1 cellular context compared by ENCODE assay signal in the genomic region with DNA sequence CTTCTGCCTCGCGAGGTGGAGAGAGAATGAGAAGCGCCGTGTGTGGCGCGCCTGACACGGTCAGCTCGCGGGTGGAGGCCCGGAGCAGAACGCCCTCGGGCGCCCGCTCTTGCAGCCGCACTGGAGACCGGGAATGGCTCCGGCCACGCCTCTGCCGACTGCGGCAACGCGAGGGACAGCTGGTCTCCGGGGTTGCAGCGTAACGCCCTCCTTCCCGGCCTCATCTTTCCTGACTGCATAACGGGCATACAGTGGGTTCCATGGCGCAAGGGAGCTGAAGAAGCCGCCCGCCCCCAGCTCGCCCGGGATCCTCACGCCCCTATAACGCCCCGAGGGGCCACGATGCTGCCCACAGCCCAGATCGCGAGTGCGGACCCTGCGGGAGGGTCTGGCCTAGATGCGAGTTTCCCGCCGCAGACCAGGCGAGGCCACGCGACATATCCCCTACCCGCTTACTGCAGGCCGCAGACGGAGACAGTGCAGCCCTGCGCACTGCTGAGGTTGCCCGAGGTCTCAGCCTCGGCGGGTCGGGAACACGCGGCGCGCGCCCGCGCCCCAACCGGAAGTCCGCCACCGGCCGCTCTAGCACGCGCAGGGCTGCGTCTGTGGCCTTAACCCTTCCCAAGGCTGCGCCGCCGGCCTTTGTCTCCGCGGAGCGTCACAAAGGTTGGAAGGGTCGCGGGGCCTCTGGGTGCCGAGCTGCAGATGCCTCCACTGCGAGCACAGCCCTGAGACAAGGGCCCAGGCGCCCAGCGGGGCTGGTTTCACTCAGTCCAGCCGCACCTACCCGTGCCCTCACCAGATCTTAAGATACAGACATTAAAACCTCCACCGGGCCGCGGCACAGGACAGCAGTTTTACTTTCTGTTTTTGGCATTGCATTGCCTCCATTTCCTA.
TF ChIP-seq lines count a peak whose summit lies in the region.

No MANE protein-coding gene starts in this region.

TF ChIP-seq in K562, 482 proteins besides CTCF, POLR2A, EP300 and RAD21 (continued from another document and continues in another):
- TF ChIP-seq, protein P1, sequence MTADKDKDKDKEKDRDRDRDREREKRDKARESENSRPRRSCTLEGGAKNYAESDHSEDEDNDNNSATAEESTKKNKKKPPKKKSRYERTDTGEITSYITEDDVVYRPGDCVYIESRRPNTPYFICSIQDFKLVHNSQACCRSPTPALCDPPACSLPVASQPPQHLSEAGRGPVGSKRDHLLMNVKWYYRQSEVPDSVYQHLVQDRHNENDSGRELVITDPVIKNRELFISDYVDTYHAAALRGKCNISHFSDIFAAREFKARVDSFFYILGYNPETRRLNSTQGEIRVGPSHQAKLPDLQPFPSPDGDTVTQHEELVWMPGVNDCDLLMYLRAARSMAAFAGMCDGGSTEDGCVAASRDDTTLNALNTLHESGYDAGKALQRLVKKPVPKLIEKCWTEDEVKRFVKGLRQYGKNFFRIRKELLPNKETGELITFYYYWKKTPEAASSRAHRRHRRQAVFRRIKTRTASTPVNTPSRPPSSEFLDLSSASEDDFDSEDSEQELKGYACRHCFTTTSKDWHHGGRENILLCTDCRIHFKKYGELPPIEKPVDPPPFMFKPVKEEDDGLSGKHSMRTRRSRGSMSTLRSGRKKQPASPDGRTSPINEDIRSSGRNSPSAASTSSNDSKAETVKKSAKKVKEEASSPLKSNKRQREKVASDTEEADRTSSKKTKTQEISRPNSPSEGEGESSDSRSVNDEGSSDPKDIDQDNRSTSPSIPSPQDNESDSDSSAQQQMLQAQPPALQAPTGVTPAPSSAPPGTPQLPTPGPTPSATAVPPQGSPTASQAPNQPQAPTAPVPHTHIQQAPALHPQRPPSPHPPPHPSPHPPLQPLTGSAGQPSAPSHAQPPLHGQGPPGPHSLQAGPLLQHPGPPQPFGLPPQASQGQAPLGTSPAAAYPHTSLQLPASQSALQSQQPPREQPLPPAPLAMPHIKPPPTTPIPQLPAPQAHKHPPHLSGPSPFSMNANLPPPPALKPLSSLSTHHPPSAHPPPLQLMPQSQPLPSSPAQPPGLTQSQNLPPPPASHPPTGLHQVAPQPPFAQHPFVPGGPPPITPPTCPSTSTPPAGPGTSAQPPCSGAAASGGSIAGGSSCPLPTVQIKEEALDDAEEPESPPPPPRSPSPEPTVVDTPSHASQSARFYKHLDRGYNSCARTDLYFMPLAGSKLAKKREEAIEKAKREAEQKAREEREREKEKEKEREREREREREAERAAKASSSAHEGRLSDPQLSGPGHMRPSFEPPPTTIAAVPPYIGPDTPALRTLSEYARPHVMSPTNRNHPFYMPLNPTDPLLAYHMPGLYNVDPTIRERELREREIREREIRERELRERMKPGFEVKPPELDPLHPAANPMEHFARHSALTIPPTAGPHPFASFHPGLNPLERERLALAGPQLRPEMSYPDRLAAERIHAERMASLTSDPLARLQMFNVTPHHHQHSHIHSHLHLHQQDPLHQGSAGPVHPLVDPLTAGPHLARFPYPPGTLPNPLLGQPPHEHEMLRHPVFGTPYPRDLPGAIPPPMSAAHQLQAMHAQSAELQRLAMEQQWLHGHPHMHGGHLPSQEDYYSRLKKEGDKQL (CRISPR knock-in tag; IDR thresholded peaks at IDR 0.05; ENCODE audit: borderline replicate concordance), result 0 out of 2 replicates have a peak, but pooled peaks have one; percentile 53
- TF ChIP-seq GTF2F1 (IDR thresholded peaks at IDR 0.05; ENCODE audit: low read depth, low read length) (no peak), FOXK1 (CRISPR knock-in tag; IDR thresholded peaks at IDR 0.05; ENCODE audit: borderline replicate concordance) (0 out of 2 replicates have a peak, but pooled peaks have one; percentile 11), CEBPG (CRISPR knock-in tag; IDR thresholded peaks at IDR 0.05) (peak; percentile 35; the same call in 1 of the 2 replicates), CEBPG (tag; conservative IDR thresholded peaks at IDR 0.05 in 1 of 2, IDR thresholded peaks at IDR 0.05 in 1 of 2) (peak in 1 of 2 experiments; percentile 42; a peak in 1 of 4 replicates), ZBTB7A (IDR thresholded peaks at IDR 0.05; ENCODE audit: borderline replicate concordance, control insufficient read depth, low read depth, low read length) (peak; percentile 55), MYC (IDR thresholded peaks at IDR 0.05; ENCODE audit: low read depth, low read length) (peak; percentile 94), MYC (CRISPR knock-in tag; IDR thresholded peaks at IDR 0.05; ENCODE audit: borderline replicate concordance, low read depth) (peak; percentile 93; the same call in 1 of the 2 replicates), CBX8 (IDR thresholded peaks at IDR 0.05; ENCODE audit: borderline replicate concordance, extremely low read depth, low read depth, low read length, poor library complexity, severe bottlenecking) (no peak), ZNF12 (CRISPR knock-in tag; IDR thresholded peaks at IDR 0.05) (peak; percentile 70), ELF2 (CRISPR knock-in tag; IDR thresholded peaks at IDR 0.05) (no peak; the same call in 1 of the 2 replicates), KAT2B (IDR thresholded peaks at IDR 0.05; ENCODE audit: low read depth, low read length) (no peak), CBX5 (IDR thresholded peaks at IDR 0.05; ENCODE audit: borderline replicate concordance, low read depth) (no peak; the same call in 1 of the 2 replicates), PRMT5 (CRISPR knock-in tag; IDR thresholded peaks at IDR 0.05) (no peak), EZH2 (IDR thresholded peaks at IDR 0.05; ENCODE audit: borderline replicate concordance, low read depth, low read length) (no peak), ZNF584 (CRISPR knock-in tag; IDR thresholded peaks at IDR 0.05; ENCODE audit: low read depth) (no peak), HNRNPUL1 (IDR thresholded peaks at IDR 0.05; ENCODE audit: low read length) (no peak), ZNF41 (CRISPR knock-in tag; conservative IDR thresholded peaks at IDR 0.05) (no peak), SAFB2 (IDR thresholded peaks at IDR 0.05; ENCODE audit: borderline replicate concordance, low read depth, low read length, severe bottlenecking) (no peak), DMBX1 (CRISPR knock-in tag; IDR thresholded peaks at IDR 0.05; ENCODE audit: borderline replicate concordance) (0 out of 2 replicates have a peak, but pooled peaks have one; percentile 34), KHSRP (IDR thresholded peaks at IDR 0.05) (no peak), POLR2H (tag; IDR thresholded peaks at IDR 0.05; ENCODE audit: low read depth) (peak; percentile 85), HLTF (IDR thresholded peaks at IDR 0.05) (peak; percentile 52; the same call in 1 of the 2 replicates), ZNF175 (CRISPR knock-in tag; IDR thresholded peaks at IDR 0.05; ENCODE audit: low read depth) (peak; percentile 81), HSF4 (CRISPR knock-in tag; IDR thresholded peaks at IDR 0.05; ENCODE audit: borderline replicate concordance) (no peak), PCBP2 (IDR thresholded peaks at IDR 0.05; ENCODE audit: low read depth, low read length, poor library complexity, severe bottlenecking) (no peak), ZNF668 (CRISPR knock-in tag; IDR thresholded peaks at IDR 0.05) (no peak), TOE1 (IDR thresholded peaks at IDR 0.05; ENCODE audit: borderline replicate concordance) (peak; percentile 66; the same call in 1 of the 2 replicates), TOE1 (CRISPR knock-in tag; IDR thresholded peaks at IDR 0.05; ENCODE audit: borderline replicate concordance, low read depth) (no peak), ZFP30 (CRISPR knock-in tag; IDR thresholded peaks at IDR 0.05; ENCODE audit: borderline replicate concordance) (no peak)
- TF ChIP-seq, protein P2, sequence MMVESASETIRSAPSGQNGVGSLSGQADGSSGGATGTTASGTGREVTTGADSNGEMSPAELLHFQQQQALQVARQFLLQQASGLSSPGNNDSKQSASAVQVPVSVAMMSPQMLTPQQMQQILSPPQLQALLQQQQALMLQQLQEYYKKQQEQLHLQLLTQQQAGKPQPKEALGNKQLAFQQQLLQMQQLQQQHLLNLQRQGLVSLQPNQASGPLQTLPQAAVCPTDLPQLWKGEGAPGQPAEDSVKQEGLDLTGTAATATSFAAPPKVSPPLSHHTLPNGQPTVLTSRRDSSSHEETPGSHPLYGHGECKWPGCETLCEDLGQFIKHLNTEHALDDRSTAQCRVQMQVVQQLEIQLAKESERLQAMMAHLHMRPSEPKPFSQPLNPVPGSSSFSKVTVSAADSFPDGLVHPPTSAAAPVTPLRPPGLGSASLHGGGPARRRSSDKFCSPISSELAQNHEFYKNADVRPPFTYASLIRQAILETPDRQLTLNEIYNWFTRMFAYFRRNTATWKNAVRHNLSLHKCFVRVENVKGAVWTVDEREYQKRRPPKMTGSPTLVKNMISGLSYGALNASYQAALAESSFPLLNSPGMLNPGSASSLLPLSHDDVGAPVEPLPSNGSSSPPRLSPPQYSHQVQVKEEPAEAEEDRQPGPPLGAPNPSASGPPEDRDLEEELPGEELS (CRISPR knock-in tag; IDR thresholded peaks at IDR 0.05; ENCODE audit: borderline replicate concordance), result no peak
- TF ChIP-seq, protein P3, sequence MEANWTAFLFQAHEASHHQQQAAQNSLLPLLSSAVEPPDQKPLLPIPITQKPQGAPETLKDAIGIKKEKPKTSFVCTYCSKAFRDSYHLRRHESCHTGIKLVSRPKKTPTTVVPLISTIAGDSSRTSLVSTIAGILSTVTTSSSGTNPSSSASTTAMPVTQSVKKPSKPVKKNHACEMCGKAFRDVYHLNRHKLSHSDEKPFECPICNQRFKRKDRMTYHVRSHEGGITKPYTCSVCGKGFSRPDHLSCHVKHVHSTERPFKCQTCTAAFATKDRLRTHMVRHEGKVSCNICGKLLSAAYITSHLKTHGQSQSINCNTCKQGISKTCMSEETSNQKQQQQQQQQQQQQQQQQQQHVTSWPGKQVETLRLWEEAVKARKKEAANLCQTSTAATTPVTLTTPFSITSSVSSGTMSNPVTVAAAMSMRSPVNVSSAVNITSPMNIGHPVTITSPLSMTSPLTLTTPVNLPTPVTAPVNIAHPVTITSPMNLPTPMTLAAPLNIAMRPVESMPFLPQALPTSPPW (CRISPR knock-in tag; IDR thresholded peaks at IDR 0.05), result peak; percentile 50
- TF ChIP-seq, protein P4, sequence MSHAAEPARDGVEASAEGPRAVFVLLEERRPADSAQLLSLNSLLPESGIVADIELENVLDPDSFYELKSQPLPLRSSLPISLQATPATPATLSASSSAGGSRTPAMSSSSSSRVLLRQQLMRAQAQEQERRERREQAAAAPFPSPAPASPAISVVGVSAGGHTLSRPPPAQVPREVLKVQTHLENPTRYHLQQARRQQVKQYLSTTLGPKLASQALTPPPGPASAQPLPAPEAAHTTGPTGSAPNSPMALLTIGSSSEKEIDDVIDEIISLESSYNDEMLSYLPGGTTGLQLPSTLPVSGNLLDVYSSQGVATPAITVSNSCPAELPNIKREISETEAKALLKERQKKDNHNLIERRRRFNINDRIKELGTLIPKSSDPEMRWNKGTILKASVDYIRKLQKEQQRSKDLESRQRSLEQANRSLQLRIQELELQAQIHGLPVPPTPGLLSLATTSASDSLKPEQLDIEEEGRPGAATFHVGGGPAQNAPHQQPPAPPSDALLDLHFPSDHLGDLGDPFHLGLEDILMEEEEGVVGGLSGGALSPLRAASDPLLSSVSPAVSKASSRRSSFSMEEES (CRISPR knock-in tag; IDR thresholded peaks at IDR 0.05), result no peak
- TF ChIP-seq, protein P5, sequence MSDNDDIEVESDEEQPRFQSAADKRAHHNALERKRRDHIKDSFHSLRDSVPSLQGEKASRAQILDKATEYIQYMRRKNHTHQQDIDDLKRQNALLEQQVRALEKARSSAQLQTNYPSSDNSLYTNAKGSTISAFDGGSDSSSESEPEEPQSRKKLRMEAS (CRISPR knock-in tag; IDR thresholded peaks at IDR 0.05), result peak; percentile 95
- TF ChIP-seq, protein P6, sequence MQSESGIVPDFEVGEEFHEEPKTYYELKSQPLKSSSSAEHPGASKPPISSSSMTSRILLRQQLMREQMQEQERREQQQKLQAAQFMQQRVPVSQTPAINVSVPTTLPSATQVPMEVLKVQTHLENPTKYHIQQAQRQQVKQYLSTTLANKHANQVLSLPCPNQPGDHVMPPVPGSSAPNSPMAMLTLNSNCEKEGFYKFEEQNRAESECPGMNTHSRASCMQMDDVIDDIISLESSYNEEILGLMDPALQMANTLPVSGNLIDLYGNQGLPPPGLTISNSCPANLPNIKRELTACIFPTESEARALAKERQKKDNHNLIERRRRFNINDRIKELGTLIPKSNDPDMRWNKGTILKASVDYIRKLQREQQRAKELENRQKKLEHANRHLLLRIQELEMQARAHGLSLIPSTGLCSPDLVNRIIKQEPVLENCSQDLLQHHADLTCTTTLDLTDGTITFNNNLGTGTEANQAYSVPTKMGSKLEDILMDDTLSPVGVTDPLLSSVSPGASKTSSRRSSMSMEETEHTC (IDR thresholded peaks at IDR 0.05), result no peak; the same call in 1 of the 2 replicates
- TF ChIP-seq, protein P7, sequence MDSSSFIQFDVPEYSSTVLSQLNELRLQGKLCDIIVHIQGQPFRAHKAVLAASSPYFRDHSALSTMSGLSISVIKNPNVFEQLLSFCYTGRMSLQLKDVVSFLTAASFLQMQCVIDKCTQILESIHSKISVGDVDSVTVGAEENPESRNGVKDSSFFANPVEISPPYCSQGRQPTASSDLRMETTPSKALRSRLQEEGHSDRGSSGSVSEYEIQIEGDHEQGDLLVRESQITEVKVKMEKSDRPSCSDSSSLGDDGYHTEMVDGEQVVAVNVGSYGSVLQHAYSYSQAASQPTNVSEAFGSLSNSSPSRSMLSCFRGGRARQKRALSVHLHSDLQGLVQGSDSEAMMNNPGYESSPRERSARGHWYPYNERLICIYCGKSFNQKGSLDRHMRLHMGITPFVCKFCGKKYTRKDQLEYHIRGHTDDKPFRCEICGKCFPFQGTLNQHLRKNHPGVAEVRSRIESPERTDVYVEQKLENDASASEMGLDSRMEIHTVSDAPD (CRISPR knock-in tag; IDR thresholded peaks at IDR 0.05), result no peak
- TF ChIP-seq, protein P8, sequence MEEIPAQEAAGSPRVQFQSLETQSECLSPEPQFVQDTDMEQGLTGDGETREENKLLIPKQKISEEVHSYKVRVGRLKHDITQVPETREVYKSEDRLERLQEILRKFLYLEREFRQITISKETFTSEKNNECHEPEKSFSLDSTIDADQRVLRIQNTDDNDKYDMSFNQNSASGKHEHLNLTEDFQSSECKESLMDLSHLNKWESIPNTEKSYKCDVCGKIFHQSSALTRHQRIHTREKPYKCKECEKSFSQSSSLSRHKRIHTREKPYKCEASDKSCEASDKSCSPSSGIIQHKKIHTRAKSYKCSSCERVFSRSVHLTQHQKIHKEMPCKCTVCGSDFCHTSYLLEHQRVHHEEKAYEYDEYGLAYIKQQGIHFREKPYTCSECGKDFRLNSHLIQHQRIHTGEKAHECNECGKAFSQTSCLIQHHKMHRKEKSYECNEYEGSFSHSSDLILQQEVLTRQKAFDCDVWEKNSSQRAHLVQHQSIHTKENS (CRISPR knock-in tag; IDR thresholded peaks at IDR 0.05), result no peak
- TF ChIP-seq, protein P9, sequence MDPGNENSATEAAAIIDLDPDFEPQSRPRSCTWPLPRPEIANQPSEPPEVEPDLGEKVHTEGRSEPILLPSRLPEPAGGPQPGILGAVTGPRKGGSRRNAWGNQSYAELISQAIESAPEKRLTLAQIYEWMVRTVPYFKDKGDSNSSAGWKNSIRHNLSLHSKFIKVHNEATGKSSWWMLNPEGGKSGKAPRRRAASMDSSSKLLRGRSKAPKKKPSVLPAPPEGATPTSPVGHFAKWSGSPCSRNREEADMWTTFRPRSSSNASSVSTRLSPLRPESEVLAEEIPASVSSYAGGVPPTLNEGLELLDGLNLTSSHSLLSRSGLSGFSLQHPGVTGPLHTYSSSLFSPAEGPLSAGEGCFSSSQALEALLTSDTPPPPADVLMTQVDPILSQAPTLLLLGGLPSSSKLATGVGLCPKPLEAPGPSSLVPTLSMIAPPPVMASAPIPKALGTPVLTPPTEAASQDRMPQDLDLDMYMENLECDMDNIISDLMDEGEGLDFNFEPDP (CRISPR knock-in tag; IDR thresholded peaks at IDR 0.05), result no peak
